Comparison of ENCODE assay signal across 9 cellular contexts in the genomic region with DNA sequence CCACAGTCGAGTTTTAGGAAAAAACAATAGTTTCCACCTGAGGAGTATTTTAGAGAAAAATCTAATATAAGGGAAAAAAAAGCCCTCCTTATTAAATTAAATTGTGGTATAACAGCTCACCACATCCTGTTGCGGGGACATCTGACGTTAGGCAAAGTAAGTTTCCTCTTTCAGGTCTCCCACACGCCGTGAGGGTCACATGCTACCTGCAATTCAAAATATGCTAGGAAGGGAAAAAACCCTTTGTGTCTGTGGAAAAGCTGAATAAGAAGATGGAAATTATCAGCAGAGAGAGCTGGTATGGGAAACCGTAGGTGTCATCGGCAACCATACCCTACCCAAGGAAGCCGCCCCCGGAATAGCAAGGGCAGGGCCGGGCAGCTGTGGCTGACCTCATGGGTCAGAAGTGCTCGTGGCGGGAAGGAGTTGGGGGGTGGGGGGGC.
DNase-seq lines count a peak whose midpoint lies in the region; ATAC-seq, FAIRE-seq and TF ChIP-seq lines count a peak whose summit lies in the region.
"Had no signal": no experiment of that assay in that cellular context is flagged by ENCODE, and none has a peak within 500 bp of the region (broad histone marks: within the 10 kb centered on the region; RNA-seq: fewer than 3 reads in every experiment).

No MANE protein-coding gene starts in this region.

- H3K4me3 ChIP-seq in right atrium auricular region = no peak overlapping the region
- H3K4me3 ChIP-seq in mucosa of descending colon = no peak overlapping the region
- H3K4me3 ChIP-seq in esophagus squamous epithelium = peak overlapping the region in 2 of 4 donors; percentile 3 to 39
- H3K4me3 ChIP-seq: SK-N-MC had no signal

- peak overlapping the region; percentile 88 for H3K27ac Mint-ChIP-seq in activated CD4-positive, alpha-beta memory T cell treated with anti-CD3 and anti-CD28 coated beads, Interleukin-2, amount 10 ng/mL, durations not matched to agents 7 days and 5 days

- peak overlapping the region; percentile 65 for H3K4me3 Mint-ChIP-seq in activated CD4-positive, alpha-beta memory T cell treated with anti-CD3 and anti-CD28 coated beads, Interleukin-2, amount 10 ng/mL, durations not matched to agents 7 days and 5 days

- ATAC-seq in Right ventricle myocardium inferior (no peak), HG03521 (IDR thresholded peaks at IDR 0.05; ENCODE audit: unreplicated experiment) (peak; percentile 48), mucosa of descending colon (peak; percentile 70)

- intact Hi-C loops in Right ventricle myocardium inferior (cut with DNase I) (no loop called here), mucosa of descending colon (cut with DNase I, micrococcal nuclease) (no loop called here), esophagus squamous epithelium (cut with DNase I) (no loop called here)

- H3K27me3 ChIP-seq in right atrium auricular region (no peaks in the 10 kb centered on the region), esophagus squamous epithelium (peaks cover 0 to 19% (median 0%) of the 10 kb centered on the region in 4 donors)

- POLR2A ChIA-PET in activated CD4-positive, alpha-beta memory T cell treated with anti-CD3 and anti-CD28 coated beads, Interleukin-2, amount 10 ng/mL, durations not matched to agents 7 days and 5 days (lab: Charles Lee) = interaction anchor here (0.6 to 2.9 kb wide), 9 partner anchors 12 to 464 kb away, joined by 3 to 40 read pairs (median 4); partner anchors contain the start of genes NFATC1 and TXNL4A

- TF ChIP-seq CTCF in right atrium auricular region (IDR thresholded peaks at IDR 0.05) = no peak
- no peak for TF ChIP-seq CTCF in mucosa of descending colon (IDR thresholded peaks at IDR 0.05)
- TF ChIP-seq CTCF in esophagus squamous epithelium (IDR thresholded peaks at IDR 0.05) = no peak

- CTCF ChIA-PET in activated CD4-positive, alpha-beta memory T cell treated with anti-CD3 and anti-CD28 coated beads, Interleukin-2, amount 10 ng/mL, durations not matched to agents 7 days and 5 days (lab: Charles Lee) = interaction anchor here (0.6 to 2.3 kb wide), 10 partner anchors 16 to 160 kb away, joined by 3 to 15 read pairs (median 6); no protein-coding TSS in a partner anchor

- no peak for FAIRE-seq in urothelium cell line (lab: Jason Lieb, UNC)

- H3K27ac ChIP-seq in right atrium auricular region (no peak overlapping the region), esophagus squamous epithelium (peak overlapping the region in 1 of 4 donors; percentile 50)
- H3K27ac ChIP-seq: SK-N-MC had no signal

- DNase-seq in right atrium auricular region (ENCODE audit: low spot score) (peak; percentile 57), Right ventricle myocardium inferior (ENCODE audit: missing footprints) (no peak), mucosa of descending colon (peak in 1 of 3 donors; percentile 65), urothelium cell line (ENCODE audit: low spot score) (peak; percentile 52), Ammon's horn (ENCODE audit: low spot score) (no peak), esophagus squamous epithelium (lab: John Stamatoyannopoulos, UW) (no peak)
- DNase-seq in activated CD4-positive, alpha-beta memory T cell treated with anti-CD3 and anti-CD28 coated beads, Interleukin-2, amount 10 ng/mL, durations not matched to agents 7 days and 5 days = peak; percentile 80

- H3K4me1 ChIP-seq in right atrium auricular region (peaks cover 0 to 28% of the 10 kb centered on the region in 2 donors), mucosa of descending colon (ENCODE audit: low read depth) (no peaks in the 10 kb centered on the region), esophagus squamous epithelium (peaks cover 8 to 15% (median 9%) of the 10 kb centered on the region in 3 donors)

- TF ChIP-seq POLR2A in esophagus squamous epithelium (IDR thresholded peaks at IDR 0.05) = no peak

- H3K9me3 Mint-ChIP-seq in activated CD4-positive, alpha-beta memory T cell treated with anti-CD3 and anti-CD28 coated beads, Interleukin-2, amount 10 ng/mL, durations not matched to agents 7 days and 5 days = no peaks in the 10 kb centered on the region

- H3K36me3 ChIP-seq in right atrium auricular region (peaks cover 8% of the 10 kb centered on the region), mucosa of descending colon (ENCODE audit: low read depth) (no peaks in the 10 kb centered on the region), esophagus squamous epithelium (peaks cover 0 to 6% (median 0%) of the 10 kb centered on the region in 3 donors)

- H3K4me1 Mint-ChIP-seq in activated CD4-positive, alpha-beta memory T cell treated with anti-CD3 and anti-CD28 coated beads, Interleukin-2, amount 10 ng/mL, durations not matched to agents 7 days and 5 days = peaks cover 60% of the 10 kb centered on the region

- WGBS in esophagus squamous epithelium, 2 donors = 62 to 67% methylated on average over 10 to 12 of the region's 12 CpGs

- H3K9me3 ChIP-seq in right atrium auricular region = no peaks in the 10 kb centered on the region
- H3K9me3 ChIP-seq in mucosa of descending colon = no peaks in the 10 kb centered on the region
- H3K9me3 ChIP-seq in esophagus squamous epithelium = no peaks in the 10 kb centered on the region

- no peaks in the 10 kb centered on the region for H3K27me3 Mint-ChIP-seq in activated CD4-positive, alpha-beta memory T cell treated with anti-CD3 and anti-CD28 coated beads, Interleukin-2, amount 10 ng/mL, durations not matched to agents 7 days and 5 days

- peaks cover 11% of the 10 kb centered on the region for H3K36me3 Mint-ChIP-seq in activated CD4-positive, alpha-beta memory T cell treated with anti-CD3 and anti-CD28 coated beads, Interleukin-2, amount 10 ng/mL, durations not matched to agents 7 days and 5 days (ENCODE audit: low read depth)

Comparison
In these comparisons a context has a peak if more than half of its experiments do, and no peak if none do; other contexts are left out.
1. DNase-seq: peak in right atrium auricular region (single experiment), activated CD4-positive, alpha-beta memory T cell treated with anti-CD3 and anti-CD28 coated beads, Interleukin-2, amount 10 ng/mL, durations not matched to agents 7 days and 5 days (single experiment) and urothelium cell line (single experiment); none in Right ventricle myocardium inferior (single experiment), Ammon's horn (single experiment) and esophagus squamous epithelium (single experiment).